8 cellular contexts compared by ENCODE assay signal in the genomic region with DNA sequence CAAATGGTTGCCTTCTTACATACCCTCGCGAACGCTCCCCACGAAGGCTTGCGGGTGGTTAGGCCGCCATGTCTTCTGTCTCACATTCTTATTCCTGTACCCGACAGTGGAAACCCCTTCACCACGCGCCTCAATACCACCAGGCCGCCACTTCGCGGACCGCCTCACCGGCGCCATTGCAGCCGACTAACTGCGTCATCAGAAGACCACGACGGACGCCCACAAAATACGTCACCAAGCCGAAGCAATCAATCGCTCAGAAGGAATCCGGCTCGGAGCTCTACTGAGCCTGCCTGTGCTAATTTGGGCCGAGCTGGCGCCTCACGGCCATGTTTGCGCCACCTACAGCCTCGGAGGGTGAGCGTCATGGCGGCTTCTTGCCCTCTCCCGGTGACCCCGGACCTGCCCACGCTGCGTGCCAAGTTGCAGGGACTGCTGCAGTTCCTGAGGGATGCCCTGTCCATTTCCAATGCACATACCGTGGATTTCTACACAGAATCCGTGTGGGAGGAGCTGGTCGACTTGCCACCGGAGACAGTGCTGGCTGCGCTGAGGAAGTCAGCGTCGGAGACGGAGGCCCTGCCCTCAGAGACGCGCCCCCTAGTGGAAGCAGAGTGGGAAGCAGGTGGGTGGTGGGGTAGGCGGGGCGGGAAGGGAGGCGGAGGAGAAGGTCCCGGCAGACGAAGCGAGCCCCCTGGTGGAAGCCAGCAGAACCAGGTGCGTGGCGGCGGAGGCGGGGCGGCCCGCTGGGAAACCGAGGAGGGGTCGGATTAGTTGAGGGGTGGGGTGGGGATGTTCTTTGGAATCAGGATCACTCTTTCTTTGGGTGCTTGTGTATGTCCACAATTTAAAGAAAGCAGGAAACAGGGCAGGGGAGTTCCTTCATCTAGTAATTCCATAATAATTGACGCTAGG. TPM values are rescaled to one million over a fixed set of nuclear protein-coding genes. Genes with fewer than 3 reads are reported as not detected.
DNase-seq lines count a peak whose midpoint lies in the region; ATAC-seq and TF ChIP-seq lines count a peak whose summit lies in the region.

A gene with protein sequence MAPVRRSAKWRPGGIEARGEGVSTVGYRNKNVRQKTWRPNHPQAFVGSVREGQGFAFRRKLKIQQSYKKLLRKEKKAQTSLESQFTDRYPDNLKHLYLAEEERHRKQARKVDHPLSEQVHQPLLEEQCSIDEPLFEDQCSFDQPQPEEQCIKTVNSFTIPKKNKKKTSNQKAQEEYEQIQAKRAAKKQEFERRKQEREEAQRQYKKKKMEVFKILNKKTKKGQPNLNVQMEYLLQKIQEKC (minus strand): TSS at position 188 of the 915 bp plus-strand sequence. CDS start 11 bp downstream, at position 177.
METTL25 (plus strand) TSS at position 330 of the 915 bp plus-strand sequence; CDS start at position 367, 37 bp downstream.

- peak within 1 kb of the TSS; percentile 80 to 86 for H3K4me3 ChIP-seq in left lung

- peak; percentile 97 for TF ChIP-seq CTCF in CD14-positive monocyte (IDR thresholded peaks at IDR 0.05)
- peak; percentile 84 to 95 for TF ChIP-seq CTCF in left lung (IDR thresholded peaks at IDR 0.05)

- intact Hi-C loops in CD14-positive monocyte (cut with micrococcal nuclease) (loop anchor here in 1 of 2 donors (10.0 kb wide), 1 partner anchor 414 kb away; no protein-coding TSS in a partner anchor), left lung (cut with DNase I) (no loop called here)
- intact Hi-C loops in dendritic cell treated with granulocyte-macrophage colony-stimulating factor and Interleukin-4, amounts not matched to agents 40 ng/mL and 50 ng/mL, for 4 days (cut with micrococcal nuclease): loop anchor here (5.0 to 10.0 kb wide), 2 partner anchors 329 to 404 kb away; partner anchors contain the start of gene TMTC2

- DNase-seq in CD14-positive monocyte (ENCODE audit: low spot score) (peak; percentile 98), NCI-H526 treated with DMSO at 0.1 percent for 48 hours (lab: John Stamatoyannopoulos, UW) (peak; percentile 92), left lung (peak; percentile 97 to 98)
- peak; percentile 97 for DNase-seq in activated CD4-positive, alpha-beta T cell treated with anti-CD3 and anti-CD28 coated beads, Interleukin-2, amount 50 U/mL, for 1 hour
- DNase-seq in stimulated activated CD4-positive, alpha-beta T cell treated with anti-CD3 and anti-CD28 coated beads, Interleukin-2, amount 100 ng/mL, for 48 hours: peak; percentile 98

- peak within 1 kb of the TSS; percentile 97 for H3K27ac ChIP-seq in left lung

- no peaks in the 10 kb centered on the region for H3K27me3 ChIP-seq in left lung

- peaks cover 10 to 35% of the 10 kb centered on the region in 2 donors for H3K4me1 ChIP-seq in left lung

- peaks cover 2 to 7% (median 3%) of the 10 kb centered on the region in 7 donors for H3K9me3 Mint-ChIP-seq in CD14-positive monocyte
- peaks cover 9% of the 10 kb centered on the region for H3K9me3 Mint-ChIP-seq in dendritic cell treated with granulocyte-macrophage colony-stimulating factor and Interleukin-4, amounts not matched to agents 40 ng/mL and 50 ng/mL, for 4 days

- H3K4me3 Mint-ChIP-seq in CD14-positive monocyte: peak within 1 kb of the TSS; percentile 97 to 100
- peak within 1 kb of the TSS; percentile 91 for H3K4me3 Mint-ChIP-seq in dendritic cell treated with granulocyte-macrophage colony-stimulating factor and Interleukin-4, amounts not matched to agents 40 ng/mL and 50 ng/mL, for 4 days

- H3K27me3 Mint-ChIP-seq in CD14-positive monocyte (ENCODE audit: low read depth in 3 of 3): peaks cover 0 to 4% (median 0%) of the 10 kb centered on the region in 3 donors
- no peaks in the 10 kb centered on the region for H3K27me3 Mint-ChIP-seq in dendritic cell treated with granulocyte-macrophage colony-stimulating factor and Interleukin-4, amounts not matched to agents 40 ng/mL and 50 ng/mL, for 4 days

- peak; percentile 94 for ATAC-seq in GM19328 (IDR thresholded peaks at IDR 0.05; ENCODE audit: unreplicated experiment)
- peak; percentile 91 for ATAC-seq in HG03520 (IDR thresholded peaks at IDR 0.05; ENCODE audit: unreplicated experiment)
- ATAC-seq in left lung: peak; percentile 99

- H3K4me1 Mint-ChIP-seq in CD14-positive monocyte: peaks cover 21% of the 10 kb centered on the region
- H3K4me1 Mint-ChIP-seq in dendritic cell treated with granulocyte-macrophage colony-stimulating factor and Interleukin-4, amounts not matched to agents 40 ng/mL and 50 ng/mL, for 4 days (ENCODE audit: low read depth): peaks cover 49% of the 10 kb centered on the region

- H3K36me3 ChIP-seq in left lung: peaks cover 0 to 30% of the 10 kb centered on the region in 2 donors

- H3K36me3 Mint-ChIP-seq in CD14-positive monocyte: peaks cover 37 to 45% of the 10 kb centered on the region in 2 donors
- H3K36me3 Mint-ChIP-seq in dendritic cell treated with granulocyte-macrophage colony-stimulating factor and Interleukin-4, amounts not matched to agents 40 ng/mL and 50 ng/mL, for 4 days (ENCODE audit: low read depth): peaks cover 72% of the 10 kb centered on the region

- peak within 1 kb of the TSS; percentile 97 to 100 (median 100) for H3K27ac Mint-ChIP-seq in CD14-positive monocyte
- H3K27ac Mint-ChIP-seq in dendritic cell treated with granulocyte-macrophage colony-stimulating factor and Interleukin-4, amounts not matched to agents 40 ng/mL and 50 ng/mL, for 4 days: peak within 1 kb of the TSS; percentile 95

- peaks cover 0 to 3% of the 10 kb centered on the region in 2 donors for H3K9me3 ChIP-seq in left lung

RNA-seq across cellular contexts. Expression of the first gene that starts in this region (rescaled TPM):
- 10 to 100 TPM; 55.3 to 70.9 TPM for polyA plus RNA-seq in CD14-positive monocyte
- 10 to 100 TPM; 22.7 to 26.8 TPM for total RNA-seq in left lung

RNA-seq across cellular contexts. Expression of gene METTL25, which starts in this region (rescaled TPM):
- polyA plus RNA-seq in CD14-positive monocyte: 10 to 100 TPM in 1 of 2 donors, 1 to 10 TPM in 1; 8.1 to 12.2 TPM
- total RNA-seq in left lung: 10 to 100 TPM; 10.8 to 13.0 TPM

Comparison
In these comparisons a context has a peak if more than half of its experiments do, and no peak if none do; other contexts are left out.
1. Peak in every context shown above with its lines: DNase-seq, ATAC-seq, H3K4me3 ChIP-seq and H3K27ac ChIP-seq.